Comparison of ENCODE assay signal across 27 cellular contexts in the genomic region with DNA sequence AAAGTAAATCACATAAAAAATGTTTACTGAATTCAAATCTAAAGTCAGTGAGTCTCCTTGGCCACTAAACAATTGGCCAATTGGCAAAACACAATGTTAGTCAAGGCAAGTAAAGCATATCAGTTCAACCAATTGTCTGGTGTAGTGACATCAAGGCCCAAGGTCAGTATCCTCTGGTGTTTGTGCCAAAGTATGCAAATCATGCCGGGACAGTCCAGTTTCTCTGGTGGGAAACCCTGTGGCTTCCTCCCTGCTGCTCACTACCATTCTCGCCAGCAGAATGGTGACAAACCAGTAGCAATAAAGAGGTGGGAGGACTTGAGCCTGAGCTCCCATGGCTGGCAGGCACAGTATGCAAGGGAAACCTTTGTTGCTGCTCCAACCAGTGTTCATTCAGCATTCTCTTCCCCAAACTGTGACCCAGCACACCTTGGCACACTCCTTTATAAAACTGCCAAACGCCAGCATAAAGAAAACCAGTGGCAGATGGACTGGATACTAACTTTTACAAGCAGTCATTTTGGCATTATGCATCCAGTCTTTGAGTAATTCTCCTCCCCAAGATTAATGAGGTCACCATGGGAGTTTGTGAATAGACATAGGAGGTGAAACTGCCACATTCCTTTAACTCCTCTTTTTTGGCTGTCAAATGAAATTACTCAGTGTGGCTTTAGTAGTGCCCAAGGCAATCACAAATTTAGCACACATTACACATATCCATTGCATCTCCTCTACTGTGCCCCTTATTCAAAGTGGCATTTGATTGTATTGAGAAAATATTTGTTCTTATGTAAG.
"Had no signal": no experiment of that assay in that cellular context is flagged by ENCODE, and none has a peak within 500 bp of the region (broad histone marks: within the 10 kb centered on the region; RNA-seq: fewer than 3 reads in every experiment).

No MANE protein-coding gene starts in this region.

- H3K4me1 Mint-ChIP-seq: activated CD4-positive, alpha-beta T cell treated with anti-CD3 and anti-CD28 coated beads, Interleukin-2, amount 10 ng/mL, durations not matched to agents 24 days and 14 days; activated naive CD8-positive, alpha-beta T cell treated with anti-CD3 and anti-CD28 coated beads for 36 hours; naive thymus-derived CD4-positive, alpha-beta T cell; stimulated activated naive B cell treated with anti-CD40 and anti-IgM and Interleukin-4, amounts not matched to agents 10 μg/mL and 1 μg/mL and 100 μg/mL, for 72 hours had no signal

- H3K27me3 ChIP-seq: adrenal gland, body of pancreas, gastrocnemius medialis, ovary, stomach, tibial artery, upper lobe of right lung had no signal

- H3K27ac Mint-ChIP-seq: activated CD4-positive, alpha-beta memory T cell treated with anti-CD3 and anti-CD28 coated beads for 36 hours; activated CD4-positive, alpha-beta T cell treated with anti-CD3 and anti-CD28 coated beads, Interleukin-2, amount 10 ng/mL, durations not matched to agents 24 days and 14 days; activated naive CD4-positive, alpha-beta T cell treated with anti-CD3 and anti-CD28 coated beads for 36 hours; activated naive CD8-positive, alpha-beta T cell treated with anti-CD3 and anti-CD28 coated beads for 36 hours; activated T-helper 1 cell treated with anti-CD3 and anti-CD28 coated beads, Interleukin-12 subunit alpha, Interleukin-12 subunit beta, Interleukin-2, Interleukin-4 antibody, amounts not matched to agents 30 ng/mL and 10 ng/mL and 1 ng/mL, durations not matched to agents 14 hours and 24 hours and 36 hours; naive thymus-derived CD4-positive, alpha-beta T cell; progenitor cell of endocrine pancreas; stimulated activated naive B cell treated with anti-CD40 and anti-IgM and Interleukin-4, amounts not matched to agents 10 μg/mL and 1 μg/mL and 100 μg/mL, for 72 hours had no signal

- H3K36me3 ChIP-seq: adrenal gland, gastrocnemius medialis, left ventricle myocardium inferior, ovary, stomach, tibial artery, upper lobe of right lung had no signal

- H3K36me3 Mint-ChIP-seq: activated CD4-positive, alpha-beta memory T cell treated with anti-CD3 and anti-CD28 coated beads for 36 hours; activated naive CD8-positive, alpha-beta T cell treated with anti-CD3 and anti-CD28 coated beads for 36 hours; naive thymus-derived CD4-positive, alpha-beta T cell; stimulated activated naive B cell treated with anti-CD40 and anti-IgM and Interleukin-4, amounts not matched to agents 10 μg/mL and 1 μg/mL and 100 μg/mL, for 72 hours had no signal

- H3K27me3 Mint-ChIP-seq: activated CD4-positive, alpha-beta memory T cell treated with anti-CD3 and anti-CD28 coated beads for 36 hours; activated CD4-positive, alpha-beta T cell treated with anti-CD3 and anti-CD28 coated beads, Interleukin-2, amount 10 ng/mL, durations not matched to agents 24 days and 14 days; activated naive CD8-positive, alpha-beta T cell treated with anti-CD3 and anti-CD28 coated beads for 36 hours; progenitor cell of endocrine pancreas; stimulated activated naive B cell treated with anti-CD40 and anti-IgM and Interleukin-4, amounts not matched to agents 10 μg/mL and 1 μg/mL and 100 μg/mL, for 72 hours had no signal

- DNase-seq: activated CD4-positive, alpha-beta memory T cell treated with anti-CD3 and anti-CD28 coated beads for 36 hours; activated CD4-positive, alpha-beta T cell treated with anti-CD3 and anti-CD28 coated beads, Interleukin-2, amount 10 ng/mL, durations not matched to agents 24 days and 14 days; activated CD4-positive, CD25-positive, alpha-beta regulatory T cell treated with anti-CD3 and anti-CD28 coated beads, Interleukin-2, amount 50 U/mL, for 72 hours; activated CD8-positive, alpha-beta memory T cell treated with anti-CD3 and anti-CD28 coated beads, Interleukin-2, amount 50 U/mL, for 4 hours; activated effector memory CD4-positive, alpha-beta T cell treated with anti-CD3 and anti-CD28 coated beads, Interleukin-2, amount 50 U/mL, for 16 hours; activated naive CD4-positive, alpha-beta T cell treated with anti-CD3 and anti-CD28 coated beads for 36 hours; activated naive CD8-positive, alpha-beta T cell treated with anti-CD3 and anti-CD28 coated beads for 36 hours; activated T-cell treated with anti-CD3 and anti-CD28 coated beads, Interleukin-2, amount 50 U/mL, for 1 hour; adrenal gland; aorta; body of pancreas; cortex of kidney; gastrocnemius medialis; glutamatergic neuron; islet precursor cell; left ventricle myocardium inferior; naive thymus-derived CD4-positive, alpha-beta T cell; ovary; stimulated activated CD4-positive, alpha-beta T cell treated with anti-CD3 and anti-CD28 coated beads, Interleukin-15, amount 100 ng/mL, for 24 hours; stimulated activated CD4-positive, alpha-beta T cell treated with anti-CD3 and anti-CD28 coated beads, Interleukin-2, amount 100 ng/mL, for 24 hours; stimulated activated naive B cell treated with anti-CD40 and anti-IgM and Interleukin-4, amounts not matched to agents 10 μg/mL and 1 μg/mL and 100 μg/mL, for 72 hours; stomach; T1000; tibial artery; upper lobe of right lung had no signal

- H3K4me3 ChIP-seq: adrenal gland, body of pancreas, gastrocnemius medialis, left ventricle myocardium inferior, ovary, stomach, tibial artery, upper lobe of right lung had no signal

- ATAC-seq: body of pancreas; gastrocnemius medialis; naive thymus-derived CD4-positive, alpha-beta T cell; stimulated activated naive B cell treated with anti-CD40 and anti-IgM and Interleukin-4, amounts not matched to agents 10 μg/mL and 1 μg/mL and 100 μg/mL, for 72 hours; upper lobe of right lung had no signal

- H3K4me3 Mint-ChIP-seq: activated CD4-positive, alpha-beta memory T cell treated with anti-CD3 and anti-CD28 coated beads for 36 hours; activated CD4-positive, alpha-beta T cell treated with anti-CD3 and anti-CD28 coated beads, Interleukin-2, amount 10 ng/mL, durations not matched to agents 24 days and 14 days; activated naive CD4-positive, alpha-beta T cell treated with anti-CD3 and anti-CD28 coated beads for 36 hours; activated naive CD8-positive, alpha-beta T cell treated with anti-CD3 and anti-CD28 coated beads for 36 hours; activated T-helper 1 cell treated with anti-CD3 and anti-CD28 coated beads, Interleukin-12 subunit alpha, Interleukin-12 subunit beta, Interleukin-2, Interleukin-4 antibody, amounts not matched to agents 30 ng/mL and 10 ng/mL and 1 ng/mL, durations not matched to agents 14 hours and 24 hours and 36 hours; naive thymus-derived CD4-positive, alpha-beta T cell; stimulated activated naive B cell treated with anti-CD40 and anti-IgM and Interleukin-4, amounts not matched to agents 10 μg/mL and 1 μg/mL and 100 μg/mL, for 72 hours had no signal

- H3K4me1 ChIP-seq: adrenal gland, body of pancreas, gastrocnemius medialis, left ventricle myocardium inferior, stomach, tibial artery, upper lobe of right lung had no signal

- H3K27ac ChIP-seq: adrenal gland, body of pancreas, gastrocnemius medialis, left ventricle myocardium inferior, ovary, stomach, tibial artery, upper lobe of right lung had no signal

- H3K9me3 Mint-ChIP-seq: activated CD4-positive, alpha-beta memory T cell treated with anti-CD3 and anti-CD28 coated beads for 36 hours; activated CD4-positive, alpha-beta T cell treated with anti-CD3 and anti-CD28 coated beads, Interleukin-2, amount 10 ng/mL, durations not matched to agents 24 days and 14 days; activated naive CD4-positive, alpha-beta T cell treated with anti-CD3 and anti-CD28 coated beads for 36 hours; activated naive CD8-positive, alpha-beta T cell treated with anti-CD3 and anti-CD28 coated beads for 36 hours; activated T-helper 1 cell treated with anti-CD3 and anti-CD28 coated beads, Interleukin-12 subunit alpha, Interleukin-12 subunit beta, Interleukin-2, Interleukin-4 antibody, amounts not matched to agents 30 ng/mL and 10 ng/mL and 1 ng/mL, durations not matched to agents 14 hours and 24 hours and 36 hours had no signal

- H3K9me3 ChIP-seq: adrenal gland, body of pancreas, gastrocnemius medialis, left ventricle myocardium inferior, ovary, stomach, tibial artery, upper lobe of right lung had no signal
